In the genomic region with DNA sequence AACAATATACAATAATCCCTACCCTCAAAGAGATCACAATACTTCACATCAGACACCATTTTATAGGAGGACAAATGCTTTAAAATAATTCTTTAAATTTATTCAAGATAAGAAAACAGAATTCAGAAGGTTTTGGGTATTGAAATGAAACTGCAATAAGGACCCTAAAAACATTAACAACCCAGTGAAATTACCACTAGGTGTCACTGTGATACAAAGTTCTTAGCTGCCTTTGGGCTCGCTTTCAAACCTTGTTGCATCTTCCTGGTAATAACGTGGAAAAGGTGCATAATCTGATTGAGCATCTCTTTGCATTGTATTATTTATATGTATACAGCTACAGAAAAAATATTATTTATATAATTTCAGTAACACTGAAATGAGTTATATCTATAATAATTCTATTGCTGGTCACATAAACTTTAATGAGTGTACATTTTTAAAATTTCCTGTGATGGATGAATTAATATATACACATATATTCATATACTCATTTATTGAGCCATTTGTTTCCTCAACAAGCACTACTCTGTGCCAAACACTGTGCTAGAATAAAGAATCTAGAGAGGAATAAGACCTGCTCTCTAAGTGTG, we compare ENCODE assay signal across 8 cellular contexts.
A peak's percentile ranks its signal among the peaks of the same experiment; 100 is the strongest.
DNase-seq lines count a peak whose midpoint lies in the region; ATAC-seq, FAIRE-seq and TF ChIP-seq lines count a peak whose summit lies in the region.

No MANE protein-coding gene starts in this region.

- TF ChIP-seq POLR2A in GM18505 (IDR thresholded peaks at IDR 0.05; ENCODE audit: borderline replicate concordance, extremely low read depth, insufficient read depth, insufficient read length) = no peak

- peak; percentile 9 for DNase-seq in NCI-H1048 (lab: John Stamatoyannopoulos, UW)
- peak; percentile 45 for DNase-seq in SK-N-MC (ENCODE audit: low read depth, low spot score)
- DNase-seq in fibroblast of lung (ENCODE audit: low read depth in 2 of 2) = peak; percentile 45 to 77
- no peak for DNase-seq in osteoblast (ENCODE audit: insufficient read length, low spot score, missing footprints)

- H2AFZ ChIP-seq in fibroblast of lung (ENCODE audit: low read length) = no peak overlapping the region
- no peak overlapping the region for H2AFZ ChIP-seq in osteoblast (ENCODE audit: low read length)

- H3K4me2 ChIP-seq in fibroblast of lung (ENCODE audit: extremely low read depth, insufficient read depth, low read length) (no peak overlapping the region), osteoblast (ENCODE audit: insufficient read depth, low read length) (no peak overlapping the region)

- H4K20me1 ChIP-seq in fibroblast of lung (ENCODE audit: control insufficient read depth, extremely low read depth, insufficient read depth, low read length) (no peaks in the 10 kb centered on the region), osteoblast (ENCODE audit: insufficient read depth, low read length) (no peaks in the 10 kb centered on the region)

- H3K4me1 ChIP-seq in fibroblast of lung (ENCODE audit: control insufficient read depth, extremely low read depth, insufficient read depth, low read length) (no peaks in the 10 kb centered on the region), osteoblast (ENCODE audit: insufficient read depth, low read length) (no peaks in the 10 kb centered on the region)

- H3K27me3 ChIP-seq in fibroblast of lung (ENCODE audit: control insufficient read depth, insufficient read depth, low read length) = no peaks in the 10 kb centered on the region
- H3K27me3 ChIP-seq in osteoblast (ENCODE audit: insufficient read depth, low read length) = no peaks in the 10 kb centered on the region

- peak; percentile 85 for TF ChIP-seq CTCF in 22Rv1 (IDR thresholded peaks at IDR 0.05)
- peak; percentile 60 to 61 for TF ChIP-seq CTCF in fibroblast of lung (conservative IDR thresholded peaks at IDR 0.05 in 1 of 2, IDR thresholded peaks at IDR 0.05 in 1 of 2; ENCODE audit: low read depth in 1 of 2, low read length in 2 of 2)
- peak; percentile 59 for TF ChIP-seq CTCF in osteoblast (IDR thresholded peaks at IDR 0.05; ENCODE audit: extremely low read depth, low read depth, low read length)

- no peak overlapping the region for H3K9ac ChIP-seq in SK-N-MC (ENCODE audit: insufficient read length)
- H3K9ac ChIP-seq in fibroblast of lung (ENCODE audit: insufficient read depth, low read length) = no peak overlapping the region

- no peaks in the 10 kb centered on the region for H3K9me3 ChIP-seq in SK-N-MC (ENCODE audit: low read depth, low read length)
- H3K9me3 ChIP-seq in fibroblast of lung (ENCODE audit: control insufficient read depth, insufficient read depth, low read depth, low read length) = no peaks in the 10 kb centered on the region
- no peaks in the 10 kb centered on the region for H3K9me3 ChIP-seq in osteoblast (ENCODE audit: low read depth, low read length)

- ATAC-seq in GM18870 (IDR thresholded peaks at IDR 0.05; ENCODE audit: unreplicated experiment) = no peak
- no peak for ATAC-seq in GM18505 (IDR thresholded peaks at IDR 0.05; ENCODE audit: unreplicated experiment)

- H3K27ac ChIP-seq in 22Rv1 (no peak overlapping the region), SK-N-MC (no peak overlapping the region), fibroblast of lung (ENCODE audit: insufficient read depth, low read length) (no peak overlapping the region), osteoblast (ENCODE audit: low read depth, low read length) (no peak overlapping the region)

- FAIRE-seq in G401.6 (lab: Jason Lieb, UNC) = peak; percentile 95

- no peaks in the 10 kb centered on the region for H3K79me2 ChIP-seq in fibroblast of lung (ENCODE audit: control insufficient read depth, insufficient read depth, low read length)
- H3K79me2 ChIP-seq in osteoblast (ENCODE audit: insufficient read depth, low read length) = peaks cover 11% of the 10 kb centered on the region

- H3K4me3 ChIP-seq in SK-N-MC = no peak overlapping the region
- no peak overlapping the region for H3K4me3 ChIP-seq in fibroblast of lung (replicated peaks in 1 of 4; ENCODE audit: control extremely low read depth in 1 of 4, insufficient read depth in 1 of 4, low read depth in 3 of 4, low read length in 4 of 4)
- no peak overlapping the region for H3K4me3 ChIP-seq in osteoblast (ENCODE audit: insufficient read depth, low read length)

- H3K36me3 ChIP-seq in SK-N-MC (ENCODE audit: insufficient read depth, low read length) (peaks cover 13% of the 10 kb centered on the region), fibroblast of lung (ENCODE audit: control insufficient read depth, insufficient read depth, low read length) (no peaks in the 10 kb centered on the region), osteoblast (ENCODE audit: insufficient read depth, low read length) (no peaks in the 10 kb centered on the region)
